Comparison of ENCODE assay signal across 10 cellular contexts in genomic region chr15:79593119-79593869, GRCh38.
DNase-seq lines count a peak whose midpoint lies in the region; ATAC-seq and TF ChIP-seq lines count a peak whose summit lies in the region.
"Had no signal": no experiment of that assay in that cellular context is flagged by ENCODE, and none has a peak within 500 bp of the region (broad histone marks: within the 10 kb centered on the region; RNA-seq: fewer than 3 reads in every experiment).

No MANE protein-coding gene starts in this region.

- no peak overlapping the region for H3K27ac Mint-ChIP-seq in stimulated activated naive CD8-positive, alpha-beta T cell treated with anti-CD3 and anti-CD28 coated beads, Interleukin-15, amount 100 ng/mL, for 72 hours
- H3K27ac Mint-ChIP-seq: activated naive CD4-positive, alpha-beta T cell treated with anti-CD3 and anti-CD28 coated beads, Interleukin-2, amount 10 ng/mL, durations not matched to agents 7 days and 5 days had no signal

- H3K4me2 ChIP-seq in DND-41 (ENCODE audit: insufficient read depth, low read length) (no peak overlapping the region), Loucy (ENCODE audit: low read depth, low read length, poor library complexity, severe bottlenecking) (no peak overlapping the region)

- DNase-seq in DND-41 (no peak), brain microvascular endothelial cell (no peak), medulla oblongata (ENCODE audit: extremely low spot score) (peak; percentile 4), KG1 (lab: John Stamatoyannopoulos, UW) (no peak), NCI-H1436 treated with DMSO at 0.1 percent for 48 hours (lab: John Stamatoyannopoulos, UW) (no peak)
- no peak for DNase-seq in stimulated activated naive CD8-positive, alpha-beta T cell treated with anti-CD3 and anti-CD28 coated beads, Interleukin-15, amount 100 ng/mL, for 72 hours
- DNase-seq: activated naive CD4-positive, alpha-beta T cell treated with anti-CD3 and anti-CD28 coated beads, Interleukin-2, amount 10 ng/mL, durations not matched to agents 7 days and 5 days had no signal

- H3K4me1 ChIP-seq in DND-41 (ENCODE audit: insufficient read depth, low read length) (no peaks in the 10 kb centered on the region), Loucy (ENCODE audit: insufficient read depth, low read length, poor library complexity, severe bottlenecking) (no peaks in the 10 kb centered on the region)
- H3K4me1 ChIP-seq: suprapubic skin had no signal

- H3K27ac ChIP-seq in DND-41 (ENCODE audit: low read length) (no peak overlapping the region), brain microvascular endothelial cell (no peak overlapping the region)
- H3K27ac ChIP-seq: suprapubic skin had no signal

- no peaks in the 10 kb centered on the region for H3K9me3 Mint-ChIP-seq in stimulated activated naive CD8-positive, alpha-beta T cell treated with anti-CD3 and anti-CD28 coated beads, Interleukin-15, amount 100 ng/mL, for 72 hours
- H3K9me3 Mint-ChIP-seq: activated naive CD4-positive, alpha-beta T cell treated with anti-CD3 and anti-CD28 coated beads, Interleukin-2, amount 10 ng/mL, durations not matched to agents 7 days and 5 days had no signal

- TF ChIP-seq CTCF in DND-41 (IDR thresholded peaks at IDR 0.05; ENCODE audit: borderline replicate concordance, extremely low read depth, low read length, poor library complexity, severe bottlenecking) (peak; percentile 23), Loucy (conservative IDR thresholded peaks at IDR 0.05; ENCODE audit: low read length) (peak; percentile 41), brain microvascular endothelial cell (IDR thresholded peaks at IDR 0.05; ENCODE audit: low read depth, low read length, missing control alignments) (peak; percentile 44)

- no peaks in the 10 kb centered on the region for H4K20me1 ChIP-seq in DND-41 (ENCODE audit: insufficient read depth, low read length)
- H4K20me1 ChIP-seq in Loucy (ENCODE audit: insufficient read depth, low read length, poor library complexity, severe bottlenecking) = no peaks in the 10 kb centered on the region

- H3K9ac ChIP-seq in DND-41 (ENCODE audit: low read depth, low read length) (no peak overlapping the region), Loucy (ENCODE audit: low read depth, low read length, poor library complexity, severe bottlenecking) (no peak overlapping the region)

- no peaks in the 10 kb centered on the region for H3K36me3 ChIP-seq in DND-41 (ENCODE audit: insufficient read depth, low read length)
- H3K36me3 ChIP-seq in Loucy (ENCODE audit: insufficient read depth, low read length) = no peaks in the 10 kb centered on the region
- no peaks in the 10 kb centered on the region for H3K36me3 ChIP-seq in brain microvascular endothelial cell (replicated peaks)
- H3K36me3 ChIP-seq: suprapubic skin had no signal

- no peaks in the 10 kb centered on the region; the same call in 1 of the 2 replicates for H3K9me2 ChIP-seq in Loucy (replicated peaks; ENCODE audit: low read depth, low read length)

- H3K4me3 Mint-ChIP-seq in stimulated activated naive CD8-positive, alpha-beta T cell treated with anti-CD3 and anti-CD28 coated beads, Interleukin-15, amount 100 ng/mL, for 72 hours = no peak overlapping the region
- H3K4me3 Mint-ChIP-seq: activated naive CD4-positive, alpha-beta T cell treated with anti-CD3 and anti-CD28 coated beads, Interleukin-2, amount 10 ng/mL, durations not matched to agents 7 days and 5 days had no signal

- H3K4me1 Mint-ChIP-seq in stimulated activated naive CD8-positive, alpha-beta T cell treated with anti-CD3 and anti-CD28 coated beads, Interleukin-15, amount 100 ng/mL, for 72 hours = peaks cover 6% of the 10 kb centered on the region
- H3K4me1 Mint-ChIP-seq: activated naive CD4-positive, alpha-beta T cell treated with anti-CD3 and anti-CD28 coated beads, Interleukin-2, amount 10 ng/mL, durations not matched to agents 7 days and 5 days had no signal

- no peak for ATAC-seq in DND-41 (ENCODE audit: insufficient read depth, low read depth)
- no peak for ATAC-seq in stimulated activated naive CD8-positive, alpha-beta T cell treated with anti-CD3 and anti-CD28 coated beads, Interleukin-15, amount 100 ng/mL, for 72 hours
- ATAC-seq in GM19452 (IDR thresholded peaks at IDR 0.05; ENCODE audit: unreplicated experiment) = no peak

- H3K27me3 ChIP-seq in DND-41 (ENCODE audit: insufficient read depth, low read length, poor library complexity) (peaks cover 4% of the 10 kb centered on the region), Loucy (ENCODE audit: insufficient read depth, low read length, poor library complexity, severe bottlenecking) (no peaks in the 10 kb centered on the region), brain microvascular endothelial cell (replicated peaks) (no peaks in the 10 kb centered on the region)

- H3K27me3 Mint-ChIP-seq in stimulated activated naive CD8-positive, alpha-beta T cell treated with anti-CD3 and anti-CD28 coated beads, Interleukin-15, amount 100 ng/mL, for 72 hours = peaks cover 21% of the 10 kb centered on the region

- H3F3A ChIP-seq in Loucy (ENCODE audit: low read depth) = no peaks in the 10 kb centered on the region

- no peak overlapping the region for H3K4me3 ChIP-seq in DND-41 (ENCODE audit: low read depth in 1 of 2, low read length in 2 of 2)
- H3K4me3 ChIP-seq in Loucy (ENCODE audit: low read length, poor library complexity, severe bottlenecking) = no peak overlapping the region
- H3K4me3 ChIP-seq in brain microvascular endothelial cell (ENCODE audit: low read depth, low read length) = no peak overlapping the region
- H3K4me3 ChIP-seq: suprapubic skin had no signal

- H3K9me3 ChIP-seq in DND-41 (ENCODE audit: insufficient read depth, low read length, severe bottlenecking) (no peaks in the 10 kb centered on the region), Loucy (ENCODE audit: insufficient read depth, low read depth, low read length) (no peaks in the 10 kb centered on the region)
- H3K9me3 ChIP-seq: suprapubic skin had no signal

- in situ Hi-C loops in brain microvascular endothelial cell (cut with HindIII; ENCODE audit: low pct_ligation_motif_present, low sequenced_read_pairs) = no loop called here

- no peaks in the 10 kb centered on the region for H3K79me2 ChIP-seq in DND-41 (ENCODE audit: insufficient read depth, low read length)
- no peaks in the 10 kb centered on the region for H3K79me2 ChIP-seq in Loucy (ENCODE audit: insufficient read depth, low read length)

- H2AFZ ChIP-seq in DND-41 (ENCODE audit: low read depth, low read length) = no peak overlapping the region
- H2AFZ ChIP-seq in Loucy (ENCODE audit: low read length) = no peak overlapping the region
